In genomic region chr22:28988455-28988854, GRCh38 we compare ENCODE assay signal across 1 cellular context.
TF ChIP-seq lines count a peak whose summit lies in the region.

No MANE protein-coding gene starts in this region.

TF ChIP-seq in GM23338, 12 proteins besides CTCF, POLR2A, EP300 and RAD21 (continued from another document):
- TF ChIP-seq ZNF462 (CRISPR knock-in tag; IDR thresholded peaks at IDR 0.05) (no peak), STAT1 (IDR thresholded peaks at IDR 0.05; ENCODE audit: unreplicated experiment) (no peak)
